21 cellular contexts compared by ENCODE assay signal in the genomic region with DNA sequence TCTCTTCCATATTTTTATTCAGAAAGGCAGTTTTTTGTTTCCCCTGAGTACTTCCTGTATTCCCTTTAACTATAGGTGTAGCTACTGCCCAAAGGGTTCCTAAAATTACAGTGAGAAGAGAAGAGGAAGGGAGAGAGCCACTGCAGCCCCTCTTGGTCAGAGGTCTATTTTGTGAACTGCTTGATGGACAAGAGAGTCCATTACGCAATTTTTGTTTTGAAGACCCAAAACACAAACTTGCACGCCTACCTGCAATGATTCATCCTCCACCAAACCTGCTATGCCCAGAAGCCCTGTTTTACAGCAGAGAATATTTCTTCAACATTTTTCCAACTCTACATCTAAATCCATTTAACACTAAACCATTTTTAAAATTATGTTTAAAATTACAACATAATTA.
DNase-seq lines count a peak whose midpoint lies in the region; ATAC-seq, FAIRE-seq and TF ChIP-seq lines count a peak whose summit lies in the region.
"Had no signal": no experiment of that assay in that cellular context is flagged by ENCODE, and none has a peak within 500 bp of the region (broad histone marks: within the 10 kb centered on the region; RNA-seq: fewer than 3 reads in every experiment).

No MANE protein-coding gene starts in this region.

- no peak overlapping the region for H2AK9ac ChIP-seq in IMR-90 (replicated peaks; ENCODE audit: low read depth, low read length, poor library complexity)

- H3K27me3 ChIP-seq in IMR-90 (ENCODE audit: control insufficient read depth, insufficient read depth, low read length) = no peaks in the 10 kb centered on the region
- no peaks in the 10 kb centered on the region for H3K27me3 ChIP-seq in mammary epithelial cell (ENCODE audit: insufficient read depth, low read length)
- H3K27me3 ChIP-seq in esophagus muscularis mucosa = no peaks in the 10 kb centered on the region
- H3K27me3 ChIP-seq: BLaER1 had no signal

- H2AK5ac ChIP-seq in IMR-90 (ENCODE audit: low read depth, low read length) = no peak overlapping the region

- no peak overlapping the region for H3K18ac ChIP-seq in IMR-90 (ENCODE audit: low read depth, low read length)

- no peak overlapping the region for H3K4ac ChIP-seq in IMR-90 (ENCODE audit: low read depth, low read length)

- H3K36me3 ChIP-seq in IMR-90 (ENCODE audit: control insufficient read depth, insufficient read depth, low read length) (no peaks in the 10 kb centered on the region), mammary epithelial cell (ENCODE audit: insufficient read depth, low read length) (no peaks in the 10 kb centered on the region), esophagus muscularis mucosa (no peaks in the 10 kb centered on the region)
- H3K36me3 ChIP-seq: BLaER1, HAP-1 had no signal

- H4K91ac ChIP-seq in IMR-90 (ENCODE audit: insufficient read depth, low read depth, low read length) = no peak overlapping the region

- CTCF ChIA-PET in A549 (lab: Yijun Ruan, JAX) = no interaction called here
- CTCF ChIA-PET in IMR-90 (lab: Yijun Ruan, JAX) = no interaction called here
- CTCF ChIA-PET in mammary epithelial cell (lab: Charles Lee; ENCODE audit: low non-redundant PET) = no interaction called here

- dilution Hi-C loops in IMR-90 (cut with HindIII; ENCODE audit: low sequenced_read_pairs, unreplicated experiment) (no loop called here), mammary epithelial cell (cut with HindIII; ENCODE audit: low sequenced_read_pairs) (no loop called here)

- no peak overlapping the region for H3K4me3 ChIP-seq in A549
- H3K4me3 ChIP-seq in IMR-90 (ENCODE audit: insufficient read depth, low read depth, low read length) = no peak overlapping the region
- no peak overlapping the region for H3K4me3 ChIP-seq in mammary epithelial cell (replicated peaks in 1 of 3; ENCODE audit: insufficient read depth in 1 of 3, low read depth in 2 of 3, low read length in 3 of 3)
- no peak overlapping the region for H3K4me3 ChIP-seq in esophagus muscularis mucosa
- H3K4me3 ChIP-seq: BLaER1, HAP-1 had no signal

- H3K9me3 ChIP-seq in A549 (no peaks in the 10 kb centered on the region), IMR-90 (ENCODE audit: control insufficient read depth, insufficient read depth, low read length) (no peaks in the 10 kb centered on the region), mammary epithelial cell (replicated peaks; ENCODE audit: insufficient read depth, low read length) (no peaks in the 10 kb centered on the region), esophagus muscularis mucosa (no peaks in the 10 kb centered on the region)
- H3K9me3 ChIP-seq: BLaER1, Caco-2, HAP-1 had no signal

- 90% methylated on average over 2 of the region's 2 CpGs for WGBS in A549 (ENCODE audit: missing lambda C conversion rate)
- no CpG with 5 or more reads among the region's 2 CpGs for WGBS in IMR-90 (ENCODE audit: extremely low coverage in 2 of 2, insufficient read length in 1 of 2), 2 experiments
- 56% methylated on average over 2 of the region's 2 CpGs for WGBS in mammary epithelial cell (ENCODE audit: low coverage, missing lambda C conversion rate)
- 95% methylated on average over 2 of the region's 2 CpGs for WGBS in esophagus muscularis mucosa

- no peak overlapping the region for H3K4me2 ChIP-seq in A549
- no peak overlapping the region for H3K4me2 ChIP-seq in IMR-90 (ENCODE audit: low read depth, low read length)
- H3K4me2 ChIP-seq in mammary epithelial cell (ENCODE audit: insufficient read depth, low read depth, low read length) = no peak overlapping the region
- H3K4me2 ChIP-seq: BLaER1 had no signal

- no peak for DNase-seq in A549 (ENCODE audit: low read depth in 1 of 2, low spot score in 1 of 2)
- no peak for DNase-seq in IMR-90
- peak; percentile 33 for DNase-seq in mammary epithelial cell
- DNase-seq in esophagus muscularis mucosa (ENCODE audit: extremely low spot score) = peak; percentile 21
- DNase-seq: Caco-2; CD4-positive, CD25-positive, alpha-beta regulatory T cell; CD8-positive, alpha-beta T cell; DMS153; DND-41; GOT3; HFFc6 had no signal

- H3K56ac ChIP-seq in IMR-90 (ENCODE audit: extremely low read depth, insufficient read depth, low read length) = no peak overlapping the region

- BruUV-seq in IMR-90 (replicated peaks; lab: Mats Ljungman, UMichigan) (no TSS peak), mammary epithelial cell (replicated peaks; lab: Mats Ljungman, UMichigan) (no TSS peak)

- POLR2A ChIA-PET in A549 (lab: Yijun Ruan, JAX) (no interaction called here), IMR-90 (lab: Charles Lee; ENCODE audit: unreplicated experiment) (no interaction called here)

- H3K27ac ChIP-seq in A549 = no peak overlapping the region
- no peak overlapping the region for H3K27ac ChIP-seq in IMR-90 (ENCODE audit: insufficient read depth, low read length)
- no peak overlapping the region for H3K27ac ChIP-seq in mammary epithelial cell (ENCODE audit: insufficient read depth, low read depth, low read length)
- H3K27ac ChIP-seq in esophagus muscularis mucosa (replicated peaks in 1 of 4) = no peak overlapping the region
- H3K27ac ChIP-seq: BLaER1, C4-2B had no signal

- no peak overlapping the region for H4K8ac ChIP-seq in IMR-90 (ENCODE audit: low read depth in 2 of 2, low read length in 2 of 2)

- H4K20me1 ChIP-seq in IMR-90 (ENCODE audit: insufficient read depth, low read length) = no peaks in the 10 kb centered on the region
- H4K20me1 ChIP-seq in mammary epithelial cell (ENCODE audit: insufficient read depth, low read length) = no peaks in the 10 kb centered on the region
- H4K20me1 ChIP-seq: BLaER1 had no signal

- H3K9me1 ChIP-seq in IMR-90 (ENCODE audit: insufficient read depth, low read length) = peaks cover 9% of the 10 kb centered on the region

- H2BK5ac ChIP-seq in IMR-90 (ENCODE audit: low read depth, low read length, poor library complexity, severe bottlenecking) = no peak overlapping the region

- no peak for TF ChIP-seq CTCF in A549 (IDR thresholded peaks at IDR 0.05)
- no peak for TF ChIP-seq CTCF in IMR-90 (conservative IDR thresholded peaks at IDR 0.05; ENCODE audit: low read depth, low read length)
- no peak for TF ChIP-seq CTCF in mammary epithelial cell (conservative IDR thresholded peaks at IDR 0.05 in 1 of 2, IDR thresholded peaks at IDR 0.05 in 1 of 2; ENCODE audit: extremely low read depth in 1 of 2, insufficient read depth in 1 of 2, low read depth in 1 of 2, low read length in 2 of 2)
- TF ChIP-seq CTCF in esophagus muscularis mucosa (IDR thresholded peaks at IDR 0.05) = no peak

- no peak overlapping the region for H2BK120ac ChIP-seq in IMR-90 (ENCODE audit: low read depth, low read length)

- TF ChIP-seq EP300 in A549 (IDR thresholded peaks at IDR 0.05) = no peak
- TF ChIP-seq EP300 in esophagus muscularis mucosa (IDR thresholded peaks at IDR 0.05) = no peak

- no peak overlapping the region for H2BK15ac ChIP-seq in IMR-90 (ENCODE audit: low read depth, low read length)

- no peak overlapping the region for H3K23ac ChIP-seq in IMR-90 (ENCODE audit: low read depth, low read length)

- TF ChIP-seq POLR2A in A549 (IDR thresholded peaks at IDR 0.05; ENCODE audit: low read length) = no peak
- TF ChIP-seq POLR2A in IMR-90 (IDR thresholded peaks at IDR 0.05; ENCODE audit: low read depth, low read length) = no peak
- TF ChIP-seq POLR2A in esophagus muscularis mucosa (IDR thresholded peaks at IDR 0.05; ENCODE audit: low read depth) = no peak

- ATAC-seq in A549 (no peak), IMR-90 (ENCODE audit: low read depth) (no peak), HG03457 (IDR thresholded peaks at IDR 0.05; ENCODE audit: unreplicated experiment) (no peak), GM18511 (IDR thresholded peaks at IDR 0.05; ENCODE audit: unreplicated experiment) (no peak), GM21825 (IDR thresholded peaks at IDR 0.05; ENCODE audit: unreplicated experiment) (no peak)
- ATAC-seq: CD8-positive, alpha-beta T cell had no signal

- H2AFZ ChIP-seq in IMR-90 (replicated peaks; ENCODE audit: low read length, poor library complexity) (no peak overlapping the region), mammary epithelial cell (ENCODE audit: low read depth, low read length) (no peak overlapping the region)

- in situ Hi-C loops in IMR-90 (cut with MboI; ENCODE audit: low sequenced_read_pairs) (no loop called here), mammary epithelial cell (cut with MboI; ENCODE audit: low sequenced_read_pairs in 2 of 2) (no loop called here)

- TF ChIP-seq RAD21 in A549 (conservative IDR thresholded peaks at IDR 0.05 in 1 of 2, IDR thresholded peaks at IDR 0.05 in 1 of 2) (no peak), IMR-90 (IDR thresholded peaks at IDR 0.05; ENCODE audit: low read length) (no peak)

- H3K4me1 ChIP-seq in A549 = peaks cover 37% of the 10 kb centered on the region
- peaks cover 8% of the 10 kb centered on the region; the same call in 1 of the 2 replicates for H3K4me1 ChIP-seq in IMR-90 (ENCODE audit: control insufficient read depth, insufficient read depth, low read length)
- peaks cover 4% of the 10 kb centered on the region for H3K4me1 ChIP-seq in mammary epithelial cell (ENCODE audit: insufficient read depth, low read length)
- H3K4me1 ChIP-seq in esophagus muscularis mucosa = peaks cover 0 to 13% (median 10%) of the 10 kb centered on the region in 4 donors
- H3K4me1 ChIP-seq: Caco-2, HAP-1 had no signal

- no peak overlapping the region for H2BK20ac ChIP-seq in IMR-90 (ENCODE audit: low read depth, low read length)

- FAIRE-seq in A549 (lab: Jason Lieb, UNC) = no peak
- FAIRE-seq: G401.6, GM12892, GM19239, H54 had no signal

- H3K79me1 ChIP-seq in IMR-90 (ENCODE audit: low read depth in 1 of 2, low read length in 2 of 2) = peaks cover 6 to 14% of the 10 kb centered on the region in 2 experiments; a peak in 2 of 4 replicates

- peaks cover 14% of the 10 kb centered on the region for H3K79me2 ChIP-seq in mammary epithelial cell (ENCODE audit: insufficient read depth, low read length)

- H3K14ac ChIP-seq in IMR-90 (replicated peaks; ENCODE audit: low read depth, low read length) = no peak overlapping the region

- H3K9ac ChIP-seq in IMR-90 (ENCODE audit: low read depth, low read length) (no peak overlapping the region), mammary epithelial cell (ENCODE audit: insufficient read depth, low read length) (no peak overlapping the region)
- H3K9ac ChIP-seq: BLaER1 had no signal

- no peak overlapping the region for H4K5ac ChIP-seq in IMR-90 (ENCODE audit: low read depth, low read length)

- intact Hi-C loops in IMR-90 (cut with micrococcal nuclease) (no loop called here), mammary epithelial cell (cut with micrococcal nuclease) (no loop called here), esophagus muscularis mucosa (cut with DNase I) (no loop called here)

TF ChIP-seq in A549, 52 proteins besides CTCF, POLR2A, EP300 and RAD21:
- TF ChIP-seq JUN (IDR thresholded peaks at IDR 0.05) (no peak), CEBPB (IDR thresholded peaks at IDR 0.05) (peak; percentile 46 to 68; a peak in 3 of 4 replicates)

TF ChIP-seq in IMR-90, 13 proteins besides CTCF, POLR2A, EP300 and RAD21:
- peak; percentile 66 for TF ChIP-seq CEBPB (IDR thresholded peaks at IDR 0.05; ENCODE audit: low read depth, low read length)
- no peak for TF ChIP-seq FOS (IDR thresholded peaks at IDR 0.05; ENCODE audit: low read depth, low read length)

Comparison
In these comparisons a context has a peak if more than half of its experiments do, and no peak if none do; other contexts are left out.
1. DNase-seq: peak in mammary epithelial cell (single experiment) and esophagus muscularis mucosa (single experiment); none in A549 (0 of 2) and IMR-90 (single experiment).